ENCODE assay signal across 27 cellular contexts in the genomic region with DNA sequence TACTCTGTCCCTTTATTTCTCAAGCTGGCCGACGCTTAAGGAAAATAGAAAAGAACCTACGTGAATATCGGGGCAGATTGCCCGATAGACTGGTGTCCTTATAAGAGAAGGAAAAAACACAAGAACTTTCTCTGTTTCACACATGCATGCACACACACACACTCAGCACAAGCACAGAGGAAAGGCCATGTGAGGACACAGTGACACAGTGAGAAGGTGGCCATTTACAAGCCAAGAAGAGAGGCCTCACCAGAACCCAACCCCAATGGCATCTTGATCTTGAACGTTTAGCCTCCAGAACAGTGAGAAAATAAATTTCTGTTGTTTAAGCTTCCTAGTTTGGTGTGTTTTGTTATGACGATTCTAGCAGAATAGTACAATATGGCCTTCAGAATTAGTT.
"Had no signal": no experiment of that assay in that cellular context is flagged by ENCODE, and none has a peak within 500 bp of the region (broad histone marks: within the 10 kb centered on the region; RNA-seq: fewer than 3 reads in every experiment).

No MANE protein-coding gene starts in this region.

- H3K4me1 Mint-ChIP-seq: activated T-helper 17 cell treated with anti-CD3 and anti-CD28 coated beads, Interleukin-2, amount 50 U/mL, for 72 hours; central memory CD8-positive, alpha-beta T cell; T-helper 17 cell had no signal

- H3K27me3 ChIP-seq: brain microvascular endothelial cell, dorsolateral prefrontal cortex had no signal

- H3K27ac ChIP-seq: brain microvascular endothelial cell, coronary artery, dorsolateral prefrontal cortex had no signal

- H3K9me3 Mint-ChIP-seq: activated T-cell treated with anti-CD3 and anti-CD28 coated beads, Interleukin-2, amount 50 U/mL, for 4 hours; central memory CD8-positive, alpha-beta T cell; dendritic cell treated with granulocyte-macrophage colony-stimulating factor and Interleukin-4, amounts not matched to agents 40 ng/mL and 50 ng/mL, for 4 days had no signal

- H3K27me3 Mint-ChIP-seq: activated CD8-positive, alpha-beta T cell treated with anti-CD3 and anti-CD28 coated beads for 36 hours; activated naive CD8-positive, alpha-beta T cell treated with anti-CD3 and anti-CD28 coated beads, Interleukin-2, amount 10 ng/mL, durations not matched to agents 7 days and 5 days; activated T-helper 17 cell treated with anti-CD3 and anti-CD28 coated beads, Interleukin-2, amount 50 U/mL, for 72 hours; dendritic cell treated with granulocyte-macrophage colony-stimulating factor and Interleukin-4, amounts not matched to agents 40 ng/mL and 50 ng/mL, for 4 days had no signal

- H3K36me3 ChIP-seq: brain microvascular endothelial cell had no signal

- ATAC-seq: activated CD8-positive, alpha-beta T cell treated with anti-CD3 and anti-CD28 coated beads for 36 hours; activated naive CD4-positive, alpha-beta T cell treated with anti-CD3 and anti-CD28 coated beads, Interleukin-2, amount 50 U/mL, for 72 hours; activated T-cell treated with anti-CD3 and anti-CD28 coated beads, Interleukin-2, amount 50 U/mL, for 4 hours; activated T-helper 17 cell treated with anti-CD3 and anti-CD28 coated beads, Interleukin-2, amount 50 U/mL, for 72 hours; esophagus mucosa; T-helper 17 cell had no signal

- DNase-seq: activated CD4-positive, alpha-beta T cell treated with anti-CD3 and anti-CD28 coated beads for 4 hours; activated CD4-positive, alpha-beta T cell treated with anti-CD3 and anti-CD28 coated beads, Interleukin-2, amount 50 U/mL, for 1 hour; activated CD4-positive, alpha-beta T cell treated with anti-CD3 and anti-CD28 coated beads, Interleukin-2, amount 50 U/mL, for 48 hours; activated CD4-positive, CD25-positive, alpha-beta regulatory T cell; activated CD4-positive, CD25-positive, alpha-beta regulatory T cell treated with anti-CD3 and anti-CD28 coated beads, Interleukin-2, amount 50 U/mL, for 72 hours; activated CD8-positive, alpha-beta memory T cell treated with anti-CD3 and anti-CD28 coated beads for 24 hours; activated CD8-positive, alpha-beta T cell treated with anti-CD3 and anti-CD28 coated beads for 36 hours; activated effector memory CD4-positive, alpha-beta T cell treated with Interleukin-2 at 50 U/mL for 16 hours; activated gamma-delta T cell treated with Interleukin-2 at 50 U/mL for 16 hours; activated naive CD4-positive, alpha-beta T cell treated with Interleukin-2 at 50 U/mL for 16 hours; activated naive CD8-positive, alpha-beta T cell treated with anti-CD3 and anti-CD28 coated beads, Interleukin-2, amount 10 ng/mL, durations not matched to agents 7 days and 5 days; activated T-cell treated with anti-CD3 and anti-CD28 coated beads, Interleukin-2, amount 50 U/mL, for 4 hours; brain microvascular endothelial cell; dorsolateral prefrontal cortex; effector memory CD4-positive, alpha-beta T cell; endodermal cell; foreskin fibroblast; T-helper 1 cell; T-helper 17 cell; T1000 had no signal

- H3K27ac Mint-ChIP-seq: activated CD8-positive, alpha-beta T cell treated with anti-CD3 and anti-CD28 coated beads for 36 hours; activated naive CD4-positive, alpha-beta T cell treated with anti-CD3 and anti-CD28 coated beads, Interleukin-2, amount 50 U/mL, for 72 hours; activated naive CD8-positive, alpha-beta T cell treated with anti-CD3 and anti-CD28 coated beads, Interleukin-2, amount 10 ng/mL, durations not matched to agents 7 days and 5 days; activated T-helper 17 cell treated with anti-CD3 and anti-CD28 coated beads, Interleukin-2, amount 50 U/mL, for 72 hours; dendritic cell treated with granulocyte-macrophage colony-stimulating factor and Interleukin-4, amounts not matched to agents 40 ng/mL and 50 ng/mL, for 4 days; endodermal cell; T-helper 17 cell; T-helper 2 cell treated with Interferon-gamma antibody and Interleukin-4, amounts not matched to agents 5 μg/mL and 100 μg/mL, for 36 hours had no signal

- H3K4me3 ChIP-seq: coronary artery, dorsolateral prefrontal cortex had no signal

- H3K4me3 Mint-ChIP-seq: activated CD8-positive, alpha-beta T cell treated with anti-CD3 and anti-CD28 coated beads for 36 hours; activated naive CD8-positive, alpha-beta T cell treated with anti-CD3 and anti-CD28 coated beads, Interleukin-2, amount 10 ng/mL, durations not matched to agents 7 days and 5 days; activated T-cell treated with anti-CD3 and anti-CD28 coated beads, Interleukin-2, amount 50 U/mL, for 4 hours; activated T-helper 17 cell treated with anti-CD3 and anti-CD28 coated beads, Interleukin-2, amount 50 U/mL, for 72 hours; central memory CD8-positive, alpha-beta T cell; dendritic cell treated with granulocyte-macrophage colony-stimulating factor and Interleukin-4, amounts not matched to agents 40 ng/mL and 50 ng/mL, for 4 days; endodermal cell; T-helper 17 cell; T-helper 2 cell treated with Interferon-gamma antibody and Interleukin-4, amounts not matched to agents 5 μg/mL and 100 μg/mL, for 36 hours had no signal
